Comparison of ENCODE assay signal across 1 cellular context in genomic region chr6:27772261-27773001, GRCh38.
TF ChIP-seq lines count a peak whose summit lies in the region.

No MANE protein-coding gene starts in this region.

TF ChIP-seq in K562, 482 proteins besides CTCF, POLR2A, EP300 and RAD21 (continued from another document and continues in another):
- no peak for TF ChIP-seq PTTG1 (tag; IDR thresholded peaks at IDR 0.05; ENCODE audit: low read depth)
- peak; percentile 18; the same call in 1 of the 2 replicates for TF ChIP-seq ZEB2 (IDR thresholded peaks at IDR 0.05)
- no peak for TF ChIP-seq THRAP3 (IDR thresholded peaks at IDR 0.05; ENCODE audit: borderline replicate concordance)
- 0 out of 2 replicates have a peak, but pooled peaks have one; percentile 44 for TF ChIP-seq GABPB1 (CRISPR knock-in tag; IDR thresholded peaks at IDR 0.05)
- TF ChIP-seq CEBPG (CRISPR knock-in tag; IDR thresholded peaks at IDR 0.05): no peak
- TF ChIP-seq CEBPG (tag; conservative IDR thresholded peaks at IDR 0.05 in 1 of 2, IDR thresholded peaks at IDR 0.05 in 1 of 2): 0 out of 4 replicates have a peak, but pooled peaks of 1 of the 2 experiments have one; percentile 8
- peak; percentile 63; the same call in 1 of the 2 replicates for TF ChIP-seq DDX20 (tag; IDR thresholded peaks at IDR 0.05; ENCODE audit: low read depth)
- peak; percentile 58 for TF ChIP-seq NUFIP1 (IDR thresholded peaks at IDR 0.05; ENCODE audit: partially characterized antibody)
- TF ChIP-seq TOE1 (IDR thresholded peaks at IDR 0.05; ENCODE audit: borderline replicate concordance): peak; percentile 74; the same call in 1 of the 2 replicates
- no peak; the same call in none of the 2 replicates for TF ChIP-seq TOE1 (CRISPR knock-in tag; IDR thresholded peaks at IDR 0.05; ENCODE audit: borderline replicate concordance, low read depth)
- no peak for TF ChIP-seq BCL6 (CRISPR knock-in tag; IDR thresholded peaks at IDR 0.05)
- peak; percentile 90; the same call in 1 of the 2 replicates for TF ChIP-seq HMBOX1 (IDR thresholded peaks at IDR 0.05)
- TF ChIP-seq TCF15 (CRISPR knock-in tag; IDR thresholded peaks at IDR 0.05): peak; percentile 60; the same call in 1 of the 2 replicates
- TF ChIP-seq E2F1 (CRISPR knock-in tag; IDR thresholded peaks at IDR 0.05): peak; percentile 88; the same call in 1 of the 2 replicates
- peak; percentile 87 for TF ChIP-seq ZNF395 (CRISPR knock-in tag; IDR thresholded peaks at IDR 0.05)
- TF ChIP-seq ZFX (CRISPR knock-in tag; IDR thresholded peaks at IDR 0.05): peak; percentile 97
- peak; percentile 47; the same call in 1 of the 2 replicates for TF ChIP-seq PKNOX1 (IDR thresholded peaks at IDR 0.05)
- no peak for TF ChIP-seq RFX5 (IDR thresholded peaks at IDR 0.05; ENCODE audit: low read depth, low read length)
- TF ChIP-seq HDAC6 (IDR thresholded peaks at IDR 0.05; ENCODE audit: low read depth, low read length): no peak
- TF ChIP-seq MTA1 (IDR thresholded peaks at IDR 0.05; ENCODE audit: borderline replicate concordance): no peak
- peak in 1 of 2 experiments; percentile 68; a peak in 1 of 4 replicates for TF ChIP-seq ZNF639 (CRISPR knock-in tag; conservative IDR thresholded peaks at IDR 0.05 in 1 of 2, IDR thresholded peaks at IDR 0.05 in 1 of 2)
- no peak for TF ChIP-seq RNF219 (CRISPR knock-in tag; IDR thresholded peaks at IDR 0.05)
- no peak for TF ChIP-seq RBM22 (IDR thresholded peaks at IDR 0.05; ENCODE audit: low read depth, low read length, poor library complexity, severe bottlenecking)
- TF ChIP-seq RUNX1 (IDR thresholded peaks at IDR 0.05; ENCODE audit: low read depth): 0 out of 2 replicates have a peak, but pooled peaks have one; percentile 12
- TF ChIP-seq HMGN3 (IDR thresholded peaks at IDR 0.05; ENCODE audit: borderline replicate concordance, extremely low read depth, insufficient read length, low read depth, low read length): peak; percentile 90
- no peak for TF ChIP-seq ZKSCAN8 (CRISPR knock-in tag; IDR thresholded peaks at IDR 0.05)
- TF ChIP-seq SUPT5H (IDR thresholded peaks at IDR 0.05): no peak
- no peak for TF ChIP-seq MCM5 (IDR thresholded peaks at IDR 0.05; ENCODE audit: low read depth)
- no peak for TF ChIP-seq PCBP1 (IDR thresholded peaks at IDR 0.05; ENCODE audit: low read depth, low read length, poor library complexity, severe bottlenecking)
- no peak for TF ChIP-seq MTA2 (IDR thresholded peaks at IDR 0.05; ENCODE audit: low read depth)
- no peak for TF ChIP-seq ZNF518B (CRISPR knock-in tag; IDR thresholded peaks at IDR 0.05)
- no peak for TF ChIP-seq BRF1 (IDR thresholded peaks at IDR 0.05; ENCODE audit: borderline replicate concordance, extremely low read depth, insufficient read length)
- no peak; the same call in 1 of the 2 replicates for TF ChIP-seq ZNF511 (CRISPR knock-in tag; IDR thresholded peaks at IDR 0.05)
- TF ChIP-seq MAFK (IDR thresholded peaks at IDR 0.05; ENCODE audit: low read length): peak; percentile 89
- no peak for TF ChIP-seq ZSCAN29 (IDR thresholded peaks at IDR 0.05)
- peak; percentile 76; the same call in 1 of the 2 replicates for TF ChIP-seq RNF2 (IDR thresholded peaks at IDR 0.05)
- TF ChIP-seq SIN3B (IDR thresholded peaks at IDR 0.05; ENCODE audit: low read depth): no peak
- peak; percentile 65; the same call in 1 of the 2 replicates for TF ChIP-seq ZNF239 (CRISPR knock-in tag; IDR thresholded peaks at IDR 0.05)
- TF ChIP-seq PHF21A (IDR thresholded peaks at IDR 0.05; ENCODE audit: borderline replicate concordance, low read depth): no peak
- peak; percentile 96 for TF ChIP-seq L3MBTL2 (IDR thresholded peaks at IDR 0.05)
- no peak for TF ChIP-seq ATF1 (CRISPR knock-in tag; IDR thresholded peaks at IDR 0.05)
- peak; percentile 67 for TF ChIP-seq ATF1 (tag; IDR thresholded peaks at IDR 0.05)
- no peak for TF ChIP-seq U2AF1 (optimal IDR thresholded peaks at IDR 0.05; ENCODE audit: low read depth, low read length)
- TF ChIP-seq CEBPB (tag; IDR thresholded peaks at IDR 0.05): 0 out of 2 replicates have a peak, but pooled peaks have one; percentile 9
- TF ChIP-seq AFF1 (IDR thresholded peaks at IDR 0.05; ENCODE audit: low read depth in 1 of 2, partially characterized antibody in 2 of 2): peak in 1 of 2 experiments; percentile 76
